29 cellular contexts compared by ENCODE assay signal in genomic region chr4:3746701-3747581, GRCh38. TPM values are rescaled to one million over a fixed set of nuclear protein-coding genes. Genes with fewer than 3 reads are reported as not detected.
DNase-seq lines count a peak whose midpoint lies in the region; ATAC-seq, FAIRE-seq and TF ChIP-seq lines count a peak whose summit lies in the region.
"Had no signal": no experiment of that assay in that cellular context is flagged by ENCODE, and none has a peak within 500 bp of the region (broad histone marks: within the 10 kb centered on the region; RNA-seq: fewer than 3 reads in every experiment).

No MANE protein-coding gene starts in this region.

- H3K4me3 ChIP-seq in body of pancreas (no peak overlapping the region), neural progenitor cell (no peak overlapping the region)
- H3K4me3 ChIP-seq: SJCRH30 had no signal

- intact Hi-C loops in body of pancreas (cut with DNase I) = no loop called here

- peaks cover 23% of the 10 kb centered on the region for H3F3A ChIP-seq in neural progenitor cell (ENCODE audit: low read depth)

- peak overlapping the region; percentile 87 for H3K27ac Mint-ChIP-seq in neural progenitor cell
- H3K27ac Mint-ChIP-seq: activated B cell treated with CpG ODN at 0.5 μM for 24 hours; activated CD4-positive, alpha-beta T cell treated with anti-CD3 and anti-CD28 coated beads, Interleukin-2, amount 10 ng/mL, durations not matched to agents 7 days and 5 days; activated naive CD4-positive, alpha-beta T cell treated with anti-CD3 and anti-CD28 coated beads, Interleukin-2, amount 50 U/mL, for 72 hours had no signal

- no peak overlapping the region for H3K4me3 Mint-ChIP-seq in neural progenitor cell
- H3K4me3 Mint-ChIP-seq: activated B cell treated with CpG ODN at 0.5 μM for 24 hours; activated CD4-positive, alpha-beta T cell treated with anti-CD3 and anti-CD28 coated beads, Interleukin-2, amount 10 ng/mL, durations not matched to agents 7 days and 5 days; naive B cell had no signal

- no peaks in the 10 kb centered on the region for H3K79me2 ChIP-seq in neural progenitor cell (ENCODE audit: low read depth)

- no peaks in the 10 kb centered on the region for H3K36me3 ChIP-seq in body of pancreas (replicated peaks in 1 of 2; ENCODE audit: insufficient read depth in 1 of 2, low read depth in 2 of 2)
- H3K36me3 ChIP-seq in neural progenitor cell = no peaks in the 10 kb centered on the region
- H3K36me3 ChIP-seq: SJCRH30 had no signal

- H3K9ac ChIP-seq in neural progenitor cell = no peak overlapping the region

- H3K4me1 ChIP-seq in body of pancreas = peaks cover 12% of the 10 kb centered on the region
- peaks cover 28% of the 10 kb centered on the region for H3K4me1 ChIP-seq in neural progenitor cell
- H3K4me1 ChIP-seq: SJCRH30 had no signal

- peak; percentile 85 for ATAC-seq in body of pancreas
- ATAC-seq: activated naive CD4-positive, alpha-beta T cell treated with anti-CD3 and anti-CD28 coated beads, Interleukin-2, amount 50 U/mL, for 72 hours; Panc1 had no signal

- no peak overlapping the region for H3K4me2 ChIP-seq in neural progenitor cell

- TF ChIP-seq CTCF in body of pancreas (IDR thresholded peaks at IDR 0.05) (no peak), neural progenitor cell (IDR thresholded peaks at IDR 0.05) (no peak)

- peaks cover 30% of the 10 kb centered on the region for H3K4me1 Mint-ChIP-seq in neural progenitor cell
- H3K4me1 Mint-ChIP-seq: activated CD4-positive, alpha-beta T cell treated with anti-CD3 and anti-CD28 coated beads, Interleukin-2, amount 10 ng/mL, durations not matched to agents 7 days and 5 days had no signal

- H4K20me1 ChIP-seq in neural progenitor cell (ENCODE audit: low read depth) = peaks cover 3% of the 10 kb centered on the region

- TF ChIP-seq RAD21 in Ishikawa (IDR thresholded peaks at IDR 0.05; ENCODE audit: low read depth) = no peak

- whole genome bisulfite sequencing in body of pancreas, 2 donors = 34 to 46% methylated on average over 11 to 14 of the region's 23 CpGs

- no peak overlapping the region for H2AFZ ChIP-seq in neural progenitor cell (replicated peaks)

- no peak for TF ChIP-seq EP300 in Ishikawa (IDR thresholded peaks at IDR 0.05; ENCODE audit: borderline replicate concordance)

- H3K9me3 ChIP-seq in body of pancreas (peaks cover 0 to 5% (median 0%) of the 10 kb centered on the region in 3 donors), neural progenitor cell (ENCODE audit: low read depth) (no peaks in the 10 kb centered on the region)
- H3K9me3 ChIP-seq: SJCRH30 had no signal

- peaks cover 48% of the 10 kb centered on the region for H3K27me3 Mint-ChIP-seq in neural progenitor cell (ENCODE audit: insufficient read depth, low read depth)

- H3K27ac ChIP-seq in body of pancreas (peak overlapping the region in 2 of 4 donors; percentile 11 to 38), neural progenitor cell (no peak overlapping the region)
- H3K27ac ChIP-seq: C4-2B, HL-60, SJCRH30 had no signal

- H3K27me3 ChIP-seq in body of pancreas (peaks cover 0 to 3% of the 10 kb centered on the region in 2 donors), neural progenitor cell (peaks cover 59% of the 10 kb centered on the region)

- DNase-seq in GM12891 (ENCODE audit: insufficient read length, low spot score) (no peak), body of pancreas (no peak), neural progenitor cell (ENCODE audit: low spot score) (no peak), NCI-H187 (lab: John Stamatoyannopoulos, UW) (no peak), COLO668 (lab: John Stamatoyannopoulos, UW; ENCODE audit: unreplicated experiment) (no peak), DMS79 treated with DMSO at 0.1 percent for 48 hours (lab: John Stamatoyannopoulos, UW) (no peak), NK-92 (lab: John Stamatoyannopoulos, UW; ENCODE audit: unreplicated experiment) (no peak)
- DNase-seq: activated B cell treated with CpG ODN at 0.5 μM for 24 hours; activated CD4-positive, alpha-beta T cell treated with anti-CD3 and anti-CD28 coated beads, Interleukin-2, amount 10 ng/mL, durations not matched to agents 7 days and 5 days; activated effector memory CD4-positive, alpha-beta T cell treated with Interleukin-2 at 50 U/mL for 16 hours; activated T-cell treated with anti-CD3 and anti-CD28 coated beads, Interleukin-2, amount 50 U/mL, for 1 hour; DND-41; effector CD4-positive, alpha-beta T cell; GOT3; naive B cell; NCI-H2081 treated with DMSO at 0.1 percent for 48 hours; NCI-H2227 treated with DMSO at 0.1 percent for 48 hours; NCI-H69; occipital lobe; stimulated activated CD4-positive, alpha-beta T cell treated with anti-CD3 and anti-CD28 coated beads, Interleukin-4, amount 100 ng/mL, for 4 hours had no signal

- FAIRE-seq in GM12891 (lab: Jason Lieb, UNC) = peak; percentile 20
- FAIRE-seq: colon had no signal

- H3K9me3 Mint-ChIP-seq in neural progenitor cell = peaks cover 7% of the 10 kb centered on the region
- H3K9me3 Mint-ChIP-seq: activated CD4-positive, alpha-beta T cell treated with anti-CD3 and anti-CD28 coated beads, Interleukin-2, amount 10 ng/mL, durations not matched to agents 7 days and 5 days had no signal

- H3K36me3 Mint-ChIP-seq in neural progenitor cell = no peaks in the 10 kb centered on the region

- TF ChIP-seq POLR2A in GM12891 (IDR thresholded peaks at IDR 0.05; ENCODE audit: low read depth, low read length) (no peak), body of pancreas (IDR thresholded peaks at IDR 0.05) (no peak)

TF ChIP-seq in GM12891, 5 proteins besides CTCF, POLR2A, EP300 and RAD21:
- TF ChIP-seq TAF1 (IDR thresholded peaks at IDR 0.05; ENCODE audit: low read depth, low read length) = no peak
- no peak for TF ChIP-seq POU2F2 (IDR thresholded peaks at IDR 0.05; ENCODE audit: low read depth, low read length)
- TF ChIP-seq PAX5 (IDR thresholded peaks at IDR 0.05; ENCODE audit: insufficient read depth, low read length, severe bottlenecking) = no peak
- TF ChIP-seq POLR2AphosphoS5 (IDR thresholded peaks at IDR 0.05; ENCODE audit: low read depth, low read length) = no peak
- no peak for TF ChIP-seq SPI1 (IDR thresholded peaks at IDR 0.05; ENCODE audit: low read depth, low read length)

TF ChIP-seq in Ishikawa, 13 proteins besides CTCF, POLR2A, EP300 and RAD21:
- TF ChIP-seq TEAD4 (IDR thresholded peaks at IDR 0.05) (no peak), USF1 (IDR thresholded peaks at IDR 0.05) (peak; percentile 58; the same call in 1 of the 2 replicates), CREB1 (IDR thresholded peaks at IDR 0.05; ENCODE audit: low read depth) (no peak), YY1 (IDR thresholded peaks at IDR 0.05; ENCODE audit: low read depth) (no peak), TCF12 (IDR thresholded peaks at IDR 0.05; ENCODE audit: low read depth) (no peak), ZBTB7A (IDR thresholded peaks at IDR 0.05; ENCODE audit: low read depth) (no peak), NFIC (IDR thresholded peaks at IDR 0.05) (no peak), MAX (IDR thresholded peaks at IDR 0.05) (peak; percentile 99), TAF1 (IDR thresholded peaks at IDR 0.05; ENCODE audit: low read depth) (no peak), CEBPB (IDR thresholded peaks at IDR 0.05) (no peak), FOXM1 (IDR thresholded peaks at IDR 0.05; ENCODE audit: borderline replicate concordance, low read depth) (no peak), EGR1 (IDR thresholded peaks at IDR 0.05) (no peak)
- TF ChIP-seq, protein P1, sequence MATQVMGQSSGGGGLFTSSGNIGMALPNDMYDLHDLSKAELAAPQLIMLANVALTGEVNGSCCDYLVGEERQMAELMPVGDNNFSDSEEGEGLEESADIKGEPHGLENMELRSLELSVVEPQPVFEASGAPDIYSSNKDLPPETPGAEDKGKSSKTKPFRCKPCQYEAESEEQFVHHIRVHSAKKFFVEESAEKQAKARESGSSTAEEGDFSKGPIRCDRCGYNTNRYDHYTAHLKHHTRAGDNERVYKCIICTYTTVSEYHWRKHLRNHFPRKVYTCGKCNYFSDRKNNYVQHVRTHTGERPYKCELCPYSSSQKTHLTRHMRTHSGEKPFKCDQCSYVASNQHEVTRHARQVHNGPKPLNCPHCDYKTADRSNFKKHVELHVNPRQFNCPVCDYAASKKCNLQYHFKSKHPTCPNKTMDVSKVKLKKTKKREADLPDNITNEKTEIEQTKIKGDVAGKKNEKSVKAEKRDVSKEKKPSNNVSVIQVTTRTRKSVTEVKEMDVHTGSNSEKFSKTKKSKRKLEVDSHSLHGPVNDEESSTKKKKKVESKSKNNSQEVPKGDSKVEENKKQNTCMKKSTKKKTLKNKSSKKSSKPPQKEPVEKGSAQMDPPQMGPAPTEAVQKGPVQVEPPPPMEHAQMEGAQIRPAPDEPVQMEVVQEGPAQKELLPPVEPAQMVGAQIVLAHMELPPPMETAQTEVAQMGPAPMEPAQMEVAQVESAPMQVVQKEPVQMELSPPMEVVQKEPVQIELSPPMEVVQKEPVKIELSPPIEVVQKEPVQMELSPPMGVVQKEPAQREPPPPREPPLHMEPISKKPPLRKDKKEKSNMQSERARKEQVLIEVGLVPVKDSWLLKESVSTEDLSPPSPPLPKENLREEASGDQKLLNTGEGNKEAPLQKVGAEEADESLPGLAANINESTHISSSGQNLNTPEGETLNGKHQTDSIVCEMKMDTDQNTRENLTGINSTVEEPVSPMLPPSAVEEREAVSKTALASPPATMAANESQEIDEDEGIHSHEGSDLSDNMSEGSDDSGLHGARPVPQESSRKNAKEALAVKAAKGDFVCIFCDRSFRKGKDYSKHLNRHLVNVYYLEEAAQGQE (IDR thresholded peaks at IDR 0.05; ENCODE audit: low read depth) = no peak

RNA-seq across cellular contexts. Expression of gene ADRA2C, which starts 19.2 kb away (rescaled TPM):
- polyA plus RNA-seq in GM12891 (2012; ENCODE audit: low read depth, missing spikeins) = not detected
- total RNA-seq in body of pancreas = 10 to 100 TPM in 1 of 2 donors, 1 to 10 TPM in 1; 6.7 to 10.5 TPM
- total RNA-seq in neural progenitor cell (ENCODE audit: low replicate concordance) = 2.5 and 12.9 TPM in 2 replicates
- total RNA-seq: activated B cell treated with CpG ODN at 0.5 μM for 24 hours; activated CD4-positive, alpha-beta T cell treated with anti-CD3 and anti-CD28 coated beads, Interleukin-2, amount 10 ng/mL, durations not matched to agents 7 days and 5 days; activated CD8-positive, alpha-beta memory T cell treated with anti-CD3 and anti-CD28 coated beads for 36 hours; T-helper 1 cell treated with Interleukin-12 subunit alpha and Interleukin-12 subunit beta and Interleukin-4 antibody, amounts not matched to agents 30 ng/mL and 1 ng/mL, for 36 hours had no signal
